In genomic region chr16:17944345-17944744, GRCh38 we compare ENCODE assay signal across 1 cellular context.
TF ChIP-seq lines count a peak whose summit lies in the region.

No MANE protein-coding gene starts in this region.

TF ChIP-seq in GM23338, 12 proteins besides CTCF, POLR2A, EP300 and RAD21 (continued from another document):
- no peak for TF ChIP-seq ZNF462 (CRISPR knock-in tag; IDR thresholded peaks at IDR 0.05)
- no peak for TF ChIP-seq STAT1 (IDR thresholded peaks at IDR 0.05; ENCODE audit: unreplicated experiment)
- TF ChIP-seq ETS1 (IDR thresholded peaks at IDR 0.05) = no peak
- no peak for TF ChIP-seq EZH2 (IDR thresholded peaks at IDR 0.05; ENCODE audit: low read depth, unreplicated experiment)
- no peak for TF ChIP-seq REST (IDR thresholded peaks at IDR 0.05; ENCODE audit: unreplicated experiment)
- TF ChIP-seq EZH2phosphoT487 (IDR thresholded peaks at IDR 0.05; ENCODE audit: unreplicated experiment) = no peak
- no peak for TF ChIP-seq JUNB (IDR thresholded peaks at IDR 0.05; ENCODE audit: unreplicated experiment)
- TF ChIP-seq ZNF331 (CRISPR knock-in tag; IDR thresholded peaks at IDR 0.05; ENCODE audit: low read depth) = no peak
- no peak for TF ChIP-seq POLR2AphosphoS5 (IDR thresholded peaks at IDR 0.05; ENCODE audit: low read depth)
